In the genomic region with DNA sequence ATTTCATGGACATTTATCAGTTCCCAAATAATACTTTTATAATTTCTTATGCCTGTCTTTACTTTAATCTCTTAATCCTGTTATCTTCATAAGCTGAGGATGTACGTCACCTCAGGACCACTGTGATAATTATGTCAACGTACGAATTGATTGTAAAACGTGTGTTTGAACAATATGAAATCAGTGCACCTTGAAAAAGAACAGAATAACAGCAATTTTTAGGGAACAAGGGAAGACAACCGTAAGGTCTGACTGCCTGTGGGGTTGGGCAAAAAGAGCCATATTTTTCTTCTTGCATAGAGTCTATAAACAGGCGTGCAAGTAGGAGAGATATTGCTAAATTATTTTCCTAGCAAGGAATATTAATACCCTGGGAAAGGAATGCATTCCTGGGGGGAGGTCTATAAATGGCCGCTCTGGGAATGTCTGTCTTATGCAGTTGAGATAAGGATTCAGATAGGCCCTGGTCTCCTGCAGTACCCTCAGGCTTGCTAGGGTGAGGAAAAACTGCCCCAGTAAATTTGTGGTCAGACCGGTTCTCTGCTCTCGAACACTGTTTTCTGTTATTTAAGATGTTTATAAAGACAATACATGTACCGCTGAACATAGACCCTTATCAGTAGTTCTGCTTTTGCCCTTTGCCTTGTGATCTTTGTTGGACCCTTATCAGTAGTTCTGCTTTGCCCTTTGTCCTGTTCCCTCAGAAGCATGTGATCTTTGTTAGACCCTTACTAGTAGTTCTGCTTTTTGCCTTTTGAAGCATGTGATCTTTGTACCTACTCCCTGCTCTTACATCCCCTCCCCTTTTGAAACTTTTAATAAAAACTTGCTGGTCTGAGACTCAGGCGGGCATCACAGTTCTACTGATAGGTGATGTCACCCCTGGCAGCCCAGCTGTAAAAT, we compare ENCODE assay signal across 6 cellular contexts.
DNase-seq lines count a peak whose midpoint lies in the region; TF ChIP-seq lines count a peak whose summit lies in the region.
"Not testable (repeated sequence)": the region's sequence is repeated elsewhere in the genome, so short reads cannot be mapped to it uniquely, and the experiment has no call there.

No MANE protein-coding gene starts in this region.

- H4K8ac ChIP-seq in trophoblast cell (ENCODE audit: low read depth, low read length) = not testable (repeated sequence)

- H4K91ac ChIP-seq in trophoblast cell (ENCODE audit: low read depth, low read length) = not testable (repeated sequence)

- not testable (repeated sequence) for H3K23ac ChIP-seq in trophoblast cell (ENCODE audit: low read length)

- peak overlapping the region; percentile 92 for H3K27ac Mint-ChIP-seq in Caco-2 (ENCODE audit: unreplicated experiment)

- peaks cover 25% of the 10 kb centered on the region for H3K4me1 ChIP-seq in Caco-2
- H3K4me1 ChIP-seq in hepatocyte (ENCODE audit: insufficient read depth); trophoblast cell (ENCODE audit: control insufficient read depth in 1 of 2, insufficient read depth in 2 of 2, low read length in 2 of 2): not testable (repeated sequence)
- peaks cover 2 to 24% (median 18%) of the 10 kb centered on the region in 4 donors for H3K4me1 ChIP-seq in liver (ENCODE audit: control insufficient read depth in 4 of 4, insufficient read depth in 4 of 4, low read length in 3 of 4)

- not testable (repeated sequence) for H3K14ac ChIP-seq in trophoblast cell (ENCODE audit: low read length)

- H3K4me3 ChIP-seq in Caco-2 (ENCODE audit: low read depth, low read length); hepatocyte; liver (ENCODE audit: low read depth in 1 of 3, low read length in 3 of 3); trophoblast cell (ENCODE audit: low read depth, low read length): not testable (repeated sequence)

- H2BK5ac ChIP-seq in trophoblast cell (ENCODE audit: low read depth, low read length, poor library complexity) = not testable (repeated sequence)

- 66% methylated on average over 11 of the region's 11 CpGs for WGBS in hepatocyte (ENCODE audit: low lambda C conversion rate, missing lambda C conversion rate)
- WGBS in liver = 54% methylated on average over 11 of the region's 11 CpGs
- no CpG with 5 or more reads among the region's 11 CpGs for WGBS in trophoblast cell (ENCODE audit: extremely low coverage, insufficient coverage, insufficient read length)

- peak overlapping the region; percentile 73 for H3K27ac ChIP-seq in hepatocyte
- H3K27ac ChIP-seq in liver (ENCODE audit: low read depth in 1 of 2, low read length in 2 of 2) = peak overlapping the region; percentile 71 to 88
- H3K27ac ChIP-seq in trophoblast cell (ENCODE audit: low read depth, low read length) = not testable (repeated sequence)

- H3K18ac ChIP-seq in trophoblast cell (ENCODE audit: low read length) = not testable (repeated sequence)

- H3K9me2 ChIP-seq in hepatocyte (replicated peaks; ENCODE audit: insufficient read depth) = not testable (repeated sequence)

- H3K4me3 Mint-ChIP-seq in Caco-2 (ENCODE audit: unreplicated experiment) = peak overlapping the region; percentile 48

- DNase-seq in Caco-2 = peak; percentile 80 to 88
- peak; percentile 46 for DNase-seq in ELF-1 (ENCODE audit: low read depth, low spot score)
- peak; percentile 74 for DNase-seq in OCI-M1 (lab: John Stamatoyannopoulos, UW)
- peak; percentile 25 for DNase-seq in hepatocyte (ENCODE audit: low spot score)
- peak; percentile 64 to 67 for DNase-seq in trophoblast cell

- not testable (repeated sequence) for H3K27me3 Mint-ChIP-seq in Caco-2 (ENCODE audit: insufficient read depth, unreplicated experiment)

- not testable (repeated sequence) for H3K4me2 ChIP-seq in hepatocyte; trophoblast cell (ENCODE audit: low read length)

- H3K4ac ChIP-seq in trophoblast cell (ENCODE audit: low read depth, low read length) = not testable (repeated sequence)

- not testable (repeated sequence) for H2BK120ac ChIP-seq in trophoblast cell (ENCODE audit: insufficient read depth, low read length, poor library complexity)

- not testable (repeated sequence) for H3K79me1 ChIP-seq in trophoblast cell (ENCODE audit: low read length)

- H3K9me3 ChIP-seq in Caco-2 = peaks cover 15% of the 10 kb centered on the region
- H3K9me3 ChIP-seq in hepatocyte (ENCODE audit: low read depth); liver (ENCODE audit: control insufficient read depth in 4 of 4, low read length in 3 of 4); trophoblast cell (ENCODE audit: insufficient read depth, low read depth, low read length): not testable (repeated sequence)

- not testable (repeated sequence) for H3K4me1 Mint-ChIP-seq in Caco-2 (ENCODE audit: low read depth, unreplicated experiment)

- not testable (repeated sequence) for H4K12ac ChIP-seq in trophoblast cell (ENCODE audit: low read depth, low read length)

- peak in 1 of 2 donors; percentile 34 for TF ChIP-seq RAD21 in liver (IDR thresholded peaks at IDR 0.05)

- not testable (repeated sequence) for H2AFZ ChIP-seq in hepatocyte; trophoblast cell (ENCODE audit: insufficient read depth, low read length, poor library complexity)

- H3K27me3 ChIP-seq in Caco-2 (replicated peaks; ENCODE audit: control insufficient read depth, insufficient read depth, low read length); hepatocyte; liver (ENCODE audit: control insufficient read depth in 4 of 4, insufficient read depth in 4 of 4, low read length in 3 of 4); trophoblast cell (ENCODE audit: insufficient read depth, low read length): not testable (repeated sequence)

- H3K36me3 ChIP-seq in Caco-2 (ENCODE audit: control insufficient read depth, insufficient read depth, low read length); hepatocyte (replicated peaks; ENCODE audit: insufficient read depth, low read depth); liver (ENCODE audit: control insufficient read depth in 4 of 4, insufficient read depth in 3 of 4, low read depth in 1 of 4, low read length in 3 of 4); trophoblast cell (ENCODE audit: control insufficient read depth in 1 of 2, insufficient read depth in 2 of 2, low read length in 2 of 2): not testable (repeated sequence)

- peaks cover 11% of the 10 kb centered on the region for H3K9me3 Mint-ChIP-seq in Caco-2 (ENCODE audit: unreplicated experiment)

- POLR2A ChIA-PET in Caco-2 (lab: Charles Lee) = not testable (repeated sequence)

- intact Hi-C loops in Caco-2 (cut with micrococcal nuclease; ENCODE audit: unreplicated experiment) = loop anchor here (2.0 kb wide), 1 partner anchor 19 kb away; no protein-coding TSS in a partner anchor

- H3K9ac ChIP-seq in liver (ENCODE audit: low read depth in 1 of 2, low read length in 2 of 2); trophoblast cell (ENCODE audit: low read length): not testable (repeated sequence)

- peaks cover 12% of the 10 kb centered on the region for H3K36me3 Mint-ChIP-seq in Caco-2 (ENCODE audit: insufficient read depth, unreplicated experiment)

- not testable (repeated sequence) for BruUV-seq in Caco-2 (replicated peaks; lab: Mats Ljungman, UMichigan)

- TF ChIP-seq CTCF in Caco-2 (IDR thresholded peaks at IDR 0.05; ENCODE audit: insufficient read depth in 1 of 2, low read depth in 1 of 2, low read length in 1 of 2, severe bottlenecking in 1 of 2, unreplicated experiment in 1 of 2); hepatocyte (IDR thresholded peaks at IDR 0.05; ENCODE audit: poor library complexity); liver (IDR thresholded peaks at IDR 0.05; ENCODE audit: low read depth, low read length, missing input control): not testable (repeated sequence)

- H2AK5ac ChIP-seq in trophoblast cell (ENCODE audit: low read length) = not testable (repeated sequence)

- CTCF ChIA-PET in Caco-2 (lab: Charles Lee) = interaction anchor here (1.2 kb wide), 1 partner anchor 13 kb away, joined by 3 read pairs; no protein-coding TSS in a partner anchor

- not testable (repeated sequence) for H4K20me1 ChIP-seq in hepatocyte (ENCODE audit: insufficient read depth, poor library complexity, severe bottlenecking)

- H2BK12ac ChIP-seq in trophoblast cell (ENCODE audit: low read length) = not testable (repeated sequence)

- H3K79me2 ChIP-seq in hepatocyte; trophoblast cell (ENCODE audit: control insufficient read depth, insufficient read depth, low read length, poor library complexity): not testable (repeated sequence)

TF ChIP-seq in liver, 16 proteins besides CTCF, POLR2A, EP300 and RAD21 (continues in another document):
- TF ChIP-seq, protein P1, sequence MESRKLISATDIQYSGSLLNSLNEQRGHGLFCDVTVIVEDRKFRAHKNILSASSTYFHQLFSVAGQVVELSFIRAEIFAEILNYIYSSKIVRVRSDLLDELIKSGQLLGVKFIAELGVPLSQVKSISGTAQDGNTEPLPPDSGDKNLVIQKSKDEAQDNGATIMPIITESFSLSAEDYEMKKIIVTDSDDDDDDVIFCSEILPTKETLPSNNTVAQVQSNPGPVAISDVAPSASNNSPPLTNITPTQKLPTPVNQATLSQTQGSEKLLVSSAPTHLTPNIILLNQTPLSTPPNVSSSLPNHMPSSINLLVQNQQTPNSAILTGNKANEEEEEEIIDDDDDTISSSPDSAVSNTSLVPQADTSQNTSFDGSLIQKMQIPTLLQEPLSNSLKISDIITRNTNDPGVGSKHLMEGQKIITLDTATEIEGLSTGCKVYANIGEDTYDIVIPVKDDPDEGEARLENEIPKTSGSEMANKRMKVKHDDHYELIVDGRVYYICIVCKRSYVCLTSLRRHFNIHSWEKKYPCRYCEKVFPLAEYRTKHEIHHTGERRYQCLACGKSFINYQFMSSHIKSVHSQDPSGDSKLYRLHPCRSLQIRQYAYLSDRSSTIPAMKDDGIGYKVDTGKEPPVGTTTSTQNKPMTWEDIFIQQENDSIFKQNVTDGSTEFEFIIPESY (IDR thresholded peaks at IDR 0.05) = peak; percentile 74
- peak; percentile 43 for TF ChIP-seq YY1 (IDR thresholded peaks at IDR 0.05)
- peak in 1 of 2 donors; percentile 25 for TF ChIP-seq GABPA (IDR thresholded peaks at IDR 0.05 in 1 of 2, conservative IDR thresholded peaks at IDR 0.05 in 1 of 2)
- TF ChIP-seq EGR1 (IDR thresholded peaks at IDR 0.05; ENCODE audit: low read depth in 2 of 2) = peak in 1 of 2 donors; percentile 27
- TF ChIP-seq, protein P2, sequence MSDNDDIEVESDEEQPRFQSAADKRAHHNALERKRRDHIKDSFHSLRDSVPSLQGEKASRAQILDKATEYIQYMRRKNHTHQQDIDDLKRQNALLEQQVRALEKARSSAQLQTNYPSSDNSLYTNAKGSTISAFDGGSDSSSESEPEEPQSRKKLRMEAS (IDR thresholded peaks at IDR 0.05) = peak; percentile 84
- peak; percentile 15 for TF ChIP-seq FOXA2 (IDR thresholded peaks at IDR 0.05)
- TF ChIP-seq HNF4G (IDR thresholded peaks at IDR 0.05) = peak; percentile 49
- TF ChIP-seq HNF4A (conservative IDR thresholded peaks at IDR 0.05) = peak; percentile 91 to 92
- peak; percentile 79 to 92 for TF ChIP-seq RXRA (IDR thresholded peaks at IDR 0.05)

Comparison
In these comparisons a context has a peak if more than half of its experiments do, and no peak if none do; other contexts are left out.
1. DNase-seq: peak in every context shown above with its lines; median percentile 84 in Caco-2; 74 in OCI-M1; 66 in trophoblast cell; 46 in ELF-1; 25 in hepatocyte.